In genomic region chr7:141563956-141564623, GRCh38 we compare ENCODE assay signal across 8 cellular contexts. TPM values are rescaled to one million over a fixed set of nuclear protein-coding genes. Genes with fewer than 3 reads are reported as not detected.
DNase-seq lines count a peak whose midpoint lies in the region; ATAC-seq and TF ChIP-seq lines count a peak whose summit lies in the region.

No MANE protein-coding gene starts in this region.

- H3K36me3 Mint-ChIP-seq in activated CD4-positive, alpha-beta memory T cell treated with anti-CD3 and anti-CD28 coated beads for 36 hours, result peaks cover 68% of the 10 kb centered on the region
- peaks cover 94% of the 10 kb centered on the region for H3K36me3 Mint-ChIP-seq in activated CD4-positive, alpha-beta memory T cell treated with anti-CD3 and anti-CD28 coated beads, Interleukin-2, amount 10 ng/mL, durations not matched to agents 7 days and 5 days (ENCODE audit: low read depth)
- peaks cover 90% of the 10 kb centered on the region for H3K36me3 Mint-ChIP-seq in activated CD8-positive, alpha-beta T cell treated with anti-CD3 and anti-CD28 coated beads for 36 hours (ENCODE audit: low read depth)

- peak; percentile 56 for DNase-seq in activated CD4-positive, alpha-beta memory T cell treated with anti-CD3 and anti-CD28 coated beads for 36 hours
- no peak for DNase-seq in activated CD4-positive, alpha-beta memory T cell treated with anti-CD3 and anti-CD28 coated beads, Interleukin-2, amount 10 ng/mL, durations not matched to agents 7 days and 5 days
- peak; percentile 69 for DNase-seq in activated CD8-positive, alpha-beta T cell treated with anti-CD3 and anti-CD28 coated beads for 36 hours
- peak; percentile 65 for DNase-seq in stimulated activated CD4-positive, alpha-beta T cell treated with anti-CD3 and anti-CD28 coated beads, Interleukin-4, amount 100 ng/mL, for 24 hours
- no peak for DNase-seq in amniotic stem cell (lab: John Stamatoyannopoulos, UW)
- no peak for DNase-seq in inferior parietal cortex (ENCODE audit: extremely low spot score)

- peaks cover 7% of the 10 kb centered on the region for H3K9me3 Mint-ChIP-seq in activated CD4-positive, alpha-beta memory T cell treated with anti-CD3 and anti-CD28 coated beads for 36 hours
- peaks cover 6% of the 10 kb centered on the region for H3K9me3 Mint-ChIP-seq in activated CD4-positive, alpha-beta memory T cell treated with anti-CD3 and anti-CD28 coated beads, Interleukin-2, amount 10 ng/mL, durations not matched to agents 7 days and 5 days
- peaks cover 14% of the 10 kb centered on the region for H3K9me3 Mint-ChIP-seq in activated CD8-positive, alpha-beta T cell treated with anti-CD3 and anti-CD28 coated beads for 36 hours

- H3K27me3 Mint-ChIP-seq in activated CD4-positive, alpha-beta memory T cell treated with anti-CD3 and anti-CD28 coated beads for 36 hours, result no peaks in the 10 kb centered on the region
- no peaks in the 10 kb centered on the region for H3K27me3 Mint-ChIP-seq in activated CD4-positive, alpha-beta memory T cell treated with anti-CD3 and anti-CD28 coated beads, Interleukin-2, amount 10 ng/mL, durations not matched to agents 7 days and 5 days
- no peaks in the 10 kb centered on the region for H3K27me3 Mint-ChIP-seq in activated CD8-positive, alpha-beta T cell treated with anti-CD3 and anti-CD28 coated beads for 36 hours

- peak overlapping the region; percentile 60 for H3K27ac Mint-ChIP-seq in activated CD4-positive, alpha-beta memory T cell treated with anti-CD3 and anti-CD28 coated beads for 36 hours
- no peak overlapping the region for H3K27ac Mint-ChIP-seq in activated CD4-positive, alpha-beta memory T cell treated with anti-CD3 and anti-CD28 coated beads, Interleukin-2, amount 10 ng/mL, durations not matched to agents 7 days and 5 days
- H3K27ac Mint-ChIP-seq in activated CD8-positive, alpha-beta T cell treated with anti-CD3 and anti-CD28 coated beads for 36 hours, result peak overlapping the region; percentile 88

- peak; percentile 81 for ATAC-seq in HG02884 (IDR thresholded peaks at IDR 0.05; ENCODE audit: unreplicated experiment)
- ATAC-seq in activated CD8-positive, alpha-beta T cell treated with anti-CD3 and anti-CD28 coated beads for 36 hours, result peak; percentile 97
- no peak for ATAC-seq in HG02763 (IDR thresholded peaks at IDR 0.05; ENCODE audit: unreplicated experiment)

- POLR2A ChIA-PET in activated CD4-positive, alpha-beta memory T cell treated with anti-CD3 and anti-CD28 coated beads for 36 hours (lab: Charles Lee), result no interaction called here
- POLR2A ChIA-PET in activated CD4-positive, alpha-beta memory T cell treated with anti-CD3 and anti-CD28 coated beads, Interleukin-2, amount 10 ng/mL, durations not matched to agents 7 days and 5 days (lab: Charles Lee), result no interaction called here
- POLR2A ChIA-PET in activated CD8-positive, alpha-beta T cell treated with anti-CD3 and anti-CD28 coated beads for 36 hours (lab: Charles Lee), result interaction anchor here (0.6 to 2.7 kb wide), 2 partner anchors 13 to 476 kb away, joined by 3 to 15 read pairs; partner anchors contain the start of gene AGK

- intact Hi-C loops in activated CD4-positive, alpha-beta memory T cell treated with anti-CD3 and anti-CD28 coated beads for 36 hours (cut with micrococcal nuclease), result no loop called here
- intact Hi-C loops in activated CD8-positive, alpha-beta T cell treated with anti-CD3 and anti-CD28 coated beads for 36 hours (cut with micrococcal nuclease), result no loop called here

- no peak overlapping the region for H3K4me3 Mint-ChIP-seq in activated CD4-positive, alpha-beta memory T cell treated with anti-CD3 and anti-CD28 coated beads for 36 hours
- H3K4me3 Mint-ChIP-seq in activated CD4-positive, alpha-beta memory T cell treated with anti-CD3 and anti-CD28 coated beads, Interleukin-2, amount 10 ng/mL, durations not matched to agents 7 days and 5 days, result no peak overlapping the region
- H3K4me3 Mint-ChIP-seq in activated CD8-positive, alpha-beta T cell treated with anti-CD3 and anti-CD28 coated beads for 36 hours, result no peak overlapping the region

- H3K4me1 Mint-ChIP-seq in activated CD4-positive, alpha-beta memory T cell treated with anti-CD3 and anti-CD28 coated beads for 36 hours (ENCODE audit: low read depth), result peaks cover 59% of the 10 kb centered on the region
- H3K4me1 Mint-ChIP-seq in activated CD4-positive, alpha-beta memory T cell treated with anti-CD3 and anti-CD28 coated beads, Interleukin-2, amount 10 ng/mL, durations not matched to agents 7 days and 5 days, result peaks cover 37% of the 10 kb centered on the region
- peaks cover 65% of the 10 kb centered on the region for H3K4me1 Mint-ChIP-seq in activated CD8-positive, alpha-beta T cell treated with anti-CD3 and anti-CD28 coated beads for 36 hours (ENCODE audit: low read depth)

- no peak for TF ChIP-seq CTCF in activated CD8-positive, alpha-beta T cell treated with anti-CD3 and anti-CD28 coated beads for 36 hours (IDR thresholded peaks at IDR 0.05)

- CTCF ChIA-PET in activated CD4-positive, alpha-beta memory T cell treated with anti-CD3 and anti-CD28 coated beads for 36 hours (lab: Charles Lee), result no interaction called here
- CTCF ChIA-PET in activated CD4-positive, alpha-beta memory T cell treated with anti-CD3 and anti-CD28 coated beads, Interleukin-2, amount 10 ng/mL, durations not matched to agents 7 days and 5 days (lab: Charles Lee), result no interaction called here
- CTCF ChIA-PET in activated CD8-positive, alpha-beta T cell treated with anti-CD3 and anti-CD28 coated beads for 36 hours (lab: Charles Lee), result no interaction called here

RNA-seq across cellular contexts. Expression of gene AGK, which starts 12.9 kb away (rescaled TPM):
- total RNA-seq in activated CD4-positive, alpha-beta memory T cell treated with anti-CD3 and anti-CD28 coated beads for 36 hours, result 10 to 100 TPM; 50.2 to 57.2 TPM
- 10 to 100 TPM; 46.9 to 50.4 TPM for total RNA-seq in activated CD4-positive, alpha-beta memory T cell treated with anti-CD3 and anti-CD28 coated beads, Interleukin-2, amount 10 ng/mL, durations not matched to agents 7 days and 5 days
- 10 to 100 TPM; 70.1 to 73.7 TPM for total RNA-seq in activated CD8-positive, alpha-beta T cell treated with anti-CD3 and anti-CD28 coated beads for 36 hours

Comparison
In these comparisons a context has a peak if more than half of its experiments do, and no peak if none do; other contexts are left out.
1. DNase-seq: peak in activated CD4-positive, alpha-beta memory T cell treated with anti-CD3 and anti-CD28 coated beads for 36 hours (single experiment), activated CD8-positive, alpha-beta T cell treated with anti-CD3 and anti-CD28 coated beads for 36 hours (single experiment) and stimulated activated CD4-positive, alpha-beta T cell treated with anti-CD3 and anti-CD28 coated beads, Interleukin-4, amount 100 ng/mL, for 24 hours (single experiment); none in activated CD4-positive, alpha-beta memory T cell treated with anti-CD3 and anti-CD28 coated beads, Interleukin-2, amount 10 ng/mL, durations not matched to agents 7 days and 5 days (single experiment), amniotic stem cell (single experiment) and inferior parietal cortex (single experiment).